Comparison of ENCODE assay signal across 1 cellular context in genomic region chr9:95225016-95225745, GRCh38.
TF ChIP-seq lines count a peak whose summit lies in the region.

No MANE protein-coding gene starts in this region.

TF ChIP-seq in HepG2, 621 proteins besides CTCF, POLR2A, EP300 and RAD21 (continued from another document and continues in another):
- TF ChIP-seq, protein P1, sequence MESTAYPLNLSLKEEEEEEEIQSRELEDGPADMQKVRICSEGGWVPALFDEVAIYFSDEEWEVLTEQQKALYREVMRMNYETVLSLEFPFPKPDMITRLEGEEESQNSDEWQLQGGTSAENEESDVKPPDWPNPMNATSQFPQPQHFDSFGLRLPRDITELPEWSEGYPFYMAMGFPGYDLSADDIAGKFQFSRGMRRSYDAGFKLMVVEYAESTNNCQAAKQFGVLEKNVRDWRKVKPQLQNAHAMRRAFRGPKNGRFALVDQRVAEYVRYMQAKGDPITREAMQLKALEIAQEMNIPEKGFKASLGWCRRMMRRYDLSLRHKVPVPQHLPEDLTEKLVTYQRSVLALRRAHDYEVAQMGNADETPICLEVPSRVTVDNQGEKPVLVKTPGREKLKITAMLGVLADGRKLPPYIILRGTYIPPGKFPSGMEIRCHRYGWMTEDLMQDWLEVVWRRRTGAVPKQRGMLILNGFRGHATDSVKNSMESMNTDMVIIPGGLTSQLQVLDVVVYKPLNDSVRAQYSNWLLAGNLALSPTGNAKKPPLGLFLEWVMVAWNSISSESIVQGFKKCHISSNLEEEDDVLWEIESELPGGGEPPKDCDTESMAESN (CRISPR knock-in tag; conservative IDR thresholded peaks at IDR 0.05): no peak
- TF ChIP-seq, protein P2, sequence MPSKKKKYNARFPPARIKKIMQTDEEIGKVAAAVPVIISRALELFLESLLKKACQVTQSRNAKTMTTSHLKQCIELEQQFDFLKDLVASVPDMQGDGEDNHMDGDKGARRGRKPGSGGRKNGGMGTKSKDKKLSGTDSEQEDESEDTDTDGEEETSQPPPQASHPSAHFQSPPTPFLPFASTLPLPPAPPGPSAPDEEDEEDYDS (CRISPR knock-in tag; IDR thresholded peaks at IDR 0.05): no peak
- TF ChIP-seq, protein P3, sequence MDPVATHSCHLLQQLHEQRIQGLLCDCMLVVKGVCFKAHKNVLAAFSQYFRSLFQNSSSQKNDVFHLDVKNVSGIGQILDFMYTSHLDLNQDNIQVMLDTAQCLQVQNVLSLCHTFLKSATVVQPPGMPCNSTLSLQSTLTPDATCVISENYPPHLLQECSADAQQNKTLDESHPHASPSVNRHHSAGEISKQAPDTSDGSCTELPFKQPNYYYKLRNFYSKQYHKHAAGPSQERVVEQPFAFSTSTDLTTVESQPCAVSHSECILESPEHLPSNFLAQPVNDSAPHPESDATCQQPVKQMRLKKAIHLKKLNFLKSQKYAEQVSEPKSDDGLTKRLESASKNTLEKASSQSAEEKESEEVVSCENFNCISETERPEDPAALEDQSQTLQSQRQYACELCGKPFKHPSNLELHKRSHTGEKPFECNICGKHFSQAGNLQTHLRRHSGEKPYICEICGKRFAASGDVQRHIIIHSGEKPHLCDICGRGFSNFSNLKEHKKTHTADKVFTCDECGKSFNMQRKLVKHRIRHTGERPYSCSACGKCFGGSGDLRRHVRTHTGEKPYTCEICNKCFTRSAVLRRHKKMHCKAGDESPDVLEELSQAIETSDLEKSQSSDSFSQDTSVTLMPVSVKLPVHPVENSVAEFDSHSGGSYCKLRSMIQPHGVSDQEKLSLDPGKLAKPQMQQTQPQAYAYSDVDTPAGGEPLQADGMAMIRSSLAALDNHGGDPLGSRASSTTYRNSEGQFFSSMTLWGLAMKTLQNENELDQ (CRISPR knock-in tag; IDR thresholded peaks at IDR 0.05; ENCODE audit: borderline replicate concordance): no peak
- TF ChIP-seq ZNF263 (CRISPR knock-in tag; IDR thresholded peaks at IDR 0.05) (no peak), ONECUT2 (CRISPR knock-in tag; IDR thresholded peaks at IDR 0.05) (no peak), FOXJ3 (CRISPR knock-in tag; IDR thresholded peaks at IDR 0.05; ENCODE audit: borderline replicate concordance) (no peak), MNT (IDR thresholded peaks at IDR 0.05) (peak; percentile 49), MAX (IDR thresholded peaks at IDR 0.05) (peak; percentile 56; the same call in 1 of the 2 replicates), ZNF776 (CRISPR knock-in tag; IDR thresholded peaks at IDR 0.05) (no peak), ZNF138 (CRISPR knock-in tag; IDR thresholded peaks at IDR 0.05; ENCODE audit: low read depth) (no peak), ZNF883 (CRISPR knock-in tag; IDR thresholded peaks at IDR 0.05; ENCODE audit: not compliant biosample characterization) (no peak), KDM1A (CRISPR knock-in tag; IDR thresholded peaks at IDR 0.05) (no peak), ZNF839 (CRISPR knock-in tag; IDR thresholded peaks at IDR 0.05; ENCODE audit: borderline replicate concordance) (no peak), ZNF264 (CRISPR knock-in tag; IDR thresholded peaks at IDR 0.05) (no peak), HMG20B (CRISPR knock-in tag; conservative IDR thresholded peaks at IDR 0.05) (no peak), DNMT1 (CRISPR knock-in tag; IDR thresholded peaks at IDR 0.05) (no peak), ZNF17 (CRISPR knock-in tag; IDR thresholded peaks at IDR 0.05) (no peak), ZNF530 (CRISPR knock-in tag; IDR thresholded peaks at IDR 0.05; ENCODE audit: low read depth) (no peak), ATF1 (CRISPR knock-in tag; IDR thresholded peaks at IDR 0.05) (no peak), ZFP62 (CRISPR knock-in tag; IDR thresholded peaks at IDR 0.05) (no peak), SKIL (CRISPR knock-in tag; IDR thresholded peaks at IDR 0.05; ENCODE audit: borderline replicate concordance) (no peak), ATM (IDR thresholded peaks at IDR 0.05; ENCODE audit: borderline replicate concordance) (no peak), KAT8 (CRISPR knock-in tag; IDR thresholded peaks at IDR 0.05) (0 out of 2 replicates have a peak, but pooled peaks have one; percentile 2), MAF1 (CRISPR knock-in tag; IDR thresholded peaks at IDR 0.05; ENCODE audit: borderline replicate concordance) (no peak), PAXIP1 (CRISPR knock-in tag; conservative IDR thresholded peaks at IDR 0.05) (peak; percentile 50)
- TF ChIP-seq, protein P4, sequence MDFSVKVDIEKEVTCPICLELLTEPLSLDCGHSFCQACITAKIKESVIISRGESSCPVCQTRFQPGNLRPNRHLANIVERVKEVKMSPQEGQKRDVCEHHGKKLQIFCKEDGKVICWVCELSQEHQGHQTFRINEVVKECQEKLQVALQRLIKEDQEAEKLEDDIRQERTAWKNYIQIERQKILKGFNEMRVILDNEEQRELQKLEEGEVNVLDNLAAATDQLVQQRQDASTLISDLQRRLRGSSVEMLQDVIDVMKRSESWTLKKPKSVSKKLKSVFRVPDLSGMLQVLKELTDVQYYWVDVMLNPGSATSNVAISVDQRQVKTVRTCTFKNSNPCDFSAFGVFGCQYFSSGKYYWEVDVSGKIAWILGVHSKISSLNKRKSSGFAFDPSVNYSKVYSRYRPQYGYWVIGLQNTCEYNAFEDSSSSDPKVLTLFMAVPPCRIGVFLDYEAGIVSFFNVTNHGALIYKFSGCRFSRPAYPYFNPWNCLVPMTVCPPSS (IDR thresholded peaks at IDR 0.05): no peak
- TF ChIP-seq, protein P5, sequence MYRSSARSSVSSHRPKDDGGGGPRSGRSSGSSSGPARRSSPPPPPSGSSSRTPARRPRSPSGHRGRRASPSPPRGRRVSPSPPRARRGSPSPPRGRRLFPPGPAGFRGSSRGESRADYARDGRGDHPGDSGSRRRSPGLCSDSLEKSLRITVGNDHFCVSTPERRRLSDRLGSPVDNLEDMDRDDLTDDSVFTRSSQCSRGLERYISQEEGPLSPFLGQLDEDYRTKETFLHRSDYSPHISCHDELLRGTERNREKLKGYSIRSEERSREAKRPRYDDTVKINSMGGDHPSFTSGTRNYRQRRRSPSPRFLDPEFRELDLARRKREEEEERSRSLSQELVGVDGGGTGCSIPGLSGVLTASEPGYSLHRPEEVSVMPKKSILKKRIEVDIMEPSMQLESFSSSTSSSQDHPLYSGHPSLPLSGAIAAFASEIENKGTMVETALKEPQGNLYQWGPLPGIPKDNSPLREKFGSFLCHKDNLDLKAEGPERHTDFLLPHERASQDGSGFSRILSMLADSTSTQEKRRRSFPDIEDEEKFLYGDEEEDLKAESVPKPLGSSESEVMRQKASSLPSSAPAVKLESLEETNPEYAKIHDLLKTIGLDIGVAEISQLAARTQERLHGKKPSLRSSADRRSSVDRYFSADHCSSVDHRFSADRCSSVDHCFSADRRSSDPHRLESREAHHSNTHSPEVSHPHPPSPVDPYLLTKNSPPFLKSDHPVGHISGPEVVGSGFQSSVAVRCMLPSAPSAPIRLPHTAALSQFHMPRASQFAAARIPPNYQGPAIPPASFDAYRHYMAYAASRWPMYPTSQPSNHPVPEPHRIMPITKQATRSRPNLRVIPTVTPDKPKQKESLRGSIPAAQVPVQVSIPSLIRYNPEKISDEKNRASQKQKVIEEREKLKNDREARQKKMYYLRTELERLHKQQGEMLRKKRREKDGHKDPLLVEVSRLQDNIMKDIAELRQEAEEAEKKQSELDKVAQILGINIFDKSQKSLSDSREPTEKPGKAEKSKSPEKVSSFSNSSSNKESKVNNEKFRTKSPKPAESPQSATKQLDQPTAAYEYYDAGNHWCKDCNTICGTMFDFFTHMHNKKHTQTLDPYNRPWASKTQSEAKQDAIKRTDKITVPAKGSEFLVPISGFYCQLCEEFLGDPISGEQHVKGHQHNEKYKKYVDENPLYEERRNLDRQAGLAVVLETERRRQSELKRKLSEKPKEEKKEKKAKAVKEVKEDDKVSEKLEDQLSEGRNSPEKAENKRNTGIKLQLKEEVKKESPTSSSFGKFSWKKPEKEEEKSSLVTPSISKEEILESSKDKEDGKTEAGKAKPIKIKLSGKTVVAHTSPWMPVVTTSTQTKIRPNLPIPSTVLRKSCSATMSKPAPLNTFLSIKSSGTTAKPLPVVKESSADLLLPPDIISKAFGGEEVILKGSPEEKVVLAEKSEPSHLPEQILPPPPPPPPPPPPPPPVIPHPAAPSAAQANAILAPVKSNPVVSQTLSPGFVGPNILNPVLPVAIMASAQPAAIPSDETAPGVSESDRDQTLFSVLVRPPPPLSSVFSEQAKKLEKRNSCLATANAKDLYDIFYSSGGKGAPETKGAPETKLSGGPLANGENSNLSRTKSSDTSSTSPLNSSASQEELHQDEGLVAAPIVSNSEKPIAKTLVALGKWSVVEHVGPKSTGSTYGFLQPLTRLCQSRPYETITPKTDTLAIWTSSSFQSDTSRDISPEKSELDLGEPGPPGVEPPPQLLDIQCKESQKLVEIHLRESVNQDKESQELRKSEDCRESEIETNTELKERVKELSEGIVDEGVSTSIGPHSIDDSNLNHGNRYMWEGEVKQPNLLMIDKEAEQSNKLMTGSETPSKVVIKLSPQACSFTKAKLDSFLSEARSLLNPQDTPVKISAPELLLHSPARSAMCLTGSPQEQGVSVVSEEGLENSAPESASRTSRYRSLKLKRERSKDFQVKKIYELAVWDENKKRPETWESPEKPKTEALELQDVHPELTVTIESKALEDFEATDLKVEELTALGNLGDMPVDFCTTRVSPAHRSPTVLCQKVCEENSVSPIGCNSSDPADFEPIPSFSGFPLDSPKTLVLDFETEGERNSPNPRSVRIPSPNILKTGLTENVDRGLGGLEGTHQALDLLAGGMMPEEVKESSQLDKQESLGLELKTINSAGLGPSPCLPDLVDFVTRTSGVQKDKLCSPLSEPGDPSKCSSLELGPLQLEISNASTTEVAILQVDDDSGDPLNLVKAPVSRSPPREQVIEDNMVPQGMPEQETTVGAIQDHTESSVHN (CRISPR knock-in tag; IDR thresholded peaks at IDR 0.05): no peak
- TF ChIP-seq, protein P6, sequence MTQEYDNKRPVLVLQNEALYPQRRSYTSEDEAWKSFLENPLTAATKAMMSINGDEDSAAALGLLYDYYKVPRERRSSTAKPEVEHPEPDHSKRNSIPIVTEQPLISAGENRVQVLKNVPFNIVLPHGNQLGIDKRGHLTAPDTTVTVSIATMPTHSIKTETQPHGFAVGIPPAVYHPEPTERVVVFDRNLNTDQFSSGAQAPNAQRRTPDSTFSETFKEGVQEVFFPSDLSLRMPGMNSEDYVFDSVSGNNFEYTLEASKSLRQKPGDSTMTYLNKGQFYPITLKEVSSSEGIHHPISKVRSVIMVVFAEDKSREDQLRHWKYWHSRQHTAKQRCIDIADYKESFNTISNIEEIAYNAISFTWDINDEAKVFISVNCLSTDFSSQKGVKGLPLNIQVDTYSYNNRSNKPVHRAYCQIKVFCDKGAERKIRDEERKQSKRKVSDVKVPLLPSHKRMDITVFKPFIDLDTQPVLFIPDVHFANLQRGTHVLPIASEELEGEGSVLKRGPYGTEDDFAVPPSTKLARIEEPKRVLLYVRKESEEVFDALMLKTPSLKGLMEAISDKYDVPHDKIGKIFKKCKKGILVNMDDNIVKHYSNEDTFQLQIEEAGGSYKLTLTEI (CRISPR knock-in tag; conservative IDR thresholded peaks at IDR 0.05): no peak
- TF ChIP-seq, protein P7, sequence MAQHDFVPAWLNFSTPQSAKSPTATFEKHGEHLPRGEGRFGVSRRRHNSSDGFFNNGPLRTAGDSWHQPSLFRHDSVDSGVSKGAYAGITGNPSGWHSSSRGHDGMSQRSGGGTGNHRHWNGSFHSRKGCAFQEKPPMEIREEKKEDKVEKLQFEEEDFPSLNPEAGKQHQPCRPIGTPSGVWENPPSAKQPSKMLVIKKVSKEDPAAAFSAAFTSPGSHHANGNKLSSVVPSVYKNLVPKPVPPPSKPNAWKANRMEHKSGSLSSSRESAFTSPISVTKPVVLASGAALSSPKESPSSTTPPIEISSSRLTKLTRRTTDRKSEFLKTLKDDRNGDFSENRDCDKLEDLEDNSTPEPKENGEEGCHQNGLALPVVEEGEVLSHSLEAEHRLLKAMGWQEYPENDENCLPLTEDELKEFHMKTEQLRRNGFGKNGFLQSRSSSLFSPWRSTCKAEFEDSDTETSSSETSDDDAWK (CRISPR knock-in tag; IDR thresholded peaks at IDR 0.05): no peak
